30 cellular contexts compared by ENCODE assay signal in the genomic region with DNA sequence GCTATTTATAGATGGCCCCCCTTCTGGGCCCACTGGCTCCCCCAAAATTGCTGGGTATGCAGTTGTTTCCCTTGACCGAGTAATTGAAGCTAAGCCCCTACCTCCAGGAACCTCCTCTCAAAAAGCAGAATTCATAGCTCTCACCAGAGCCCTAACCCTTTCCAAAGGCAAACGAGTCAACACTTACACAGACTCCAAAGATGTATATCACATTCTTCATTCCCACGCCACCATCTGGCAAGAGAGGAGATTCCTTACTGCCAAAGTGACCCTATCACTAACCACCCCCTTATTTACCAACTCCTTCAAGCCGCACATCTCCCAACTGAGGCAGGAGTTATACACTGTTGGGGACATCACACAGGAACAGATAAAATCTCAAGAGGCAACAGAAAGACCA.
"Had no signal": no experiment of that assay in that cellular context is flagged by ENCODE, and none has a peak within 500 bp of the region (broad histone marks: within the 10 kb centered on the region; RNA-seq: fewer than 3 reads in every experiment).

No MANE protein-coding gene starts in this region.

- H3K27ac ChIP-seq: cardiac muscle cell, colonic mucosa, gastrocnemius medialis, parathyroid adenoma, psoas muscle, sigmoid colon, stomach, thyroid gland, upper lobe of right lung had no signal

- H3K4me3 ChIP-seq: cardiac muscle cell, colonic mucosa, gastrocnemius medialis, psoas muscle, sigmoid colon, stomach, thyroid gland, upper lobe of right lung had no signal

- H3K4me3 Mint-ChIP-seq: activated CD4-positive, alpha-beta T cell treated with anti-CD3 and anti-CD28 coated beads, Interleukin-2, amount 10 ng/mL, durations not matched to agents 7 days and 5 days; activated CD8-positive, alpha-beta T cell treated with anti-CD3 and anti-CD28 coated beads for 36 hours; activated T-cell treated with anti-CD3 and anti-CD28 coated beads, Interleukin-2, amount 50 U/mL, for 4 hours; activated T-helper 17 cell treated with anti-CD3 and anti-CD28 coated beads, Interleukin-2, amount 50 U/mL, for 72 hours; brain; naive B cell; neural crest cell; stimulated activated naive B cell treated with anti-CD40 and anti-IgM and Interleukin-4, amounts not matched to agents 10 μg/mL and 1 μg/mL and 100 μg/mL, for 72 hours; WTC11 had no signal

- DNase-seq: activated CD4-positive, alpha-beta T cell treated with anti-CD3 and anti-CD28 coated beads for 1 hour; activated CD4-positive, alpha-beta T cell treated with anti-CD3 and anti-CD28 coated beads, Interleukin-2, amount 10 ng/mL, durations not matched to agents 7 days and 5 days; activated CD8-positive, alpha-beta T cell treated with anti-CD3 and anti-CD28 coated beads for 36 hours; activated gamma-delta T cell treated with Interleukin-2 at 50 U/mL for 16 hours; activated naive CD4-positive, alpha-beta T cell treated with anti-CD3 and anti-CD28 coated beads, Interleukin-2, amount 50 U/mL, for 16 hours; activated T-cell treated with anti-CD3 and anti-CD28 coated beads, Interleukin-2, amount 50 U/mL, for 4 hours; anterior cingulate cortex; cerebellar nuclear complex; colonic mucosa; effector memory CD4-positive, alpha-beta T cell; erythroblast; gastrocnemius medialis; glutamatergic neuron; left ventricle myocardium superior; naive B cell; psoas muscle; sigmoid colon; stimulated activated CD4-positive, alpha-beta T cell treated with anti-CD3 and anti-CD28 coated beads, Interleukin-15, amount 100 ng/mL, for 24 hours; stimulated activated CD4-positive, alpha-beta T cell treated with anti-CD3 and anti-CD28 coated beads, Interleukin-2, amount 100 ng/mL, for 24 hours; stimulated activated naive B cell treated with anti-CD40 and anti-IgM and Interleukin-4, amounts not matched to agents 10 μg/mL and 1 μg/mL and 100 μg/mL, for 72 hours; stomach; T-helper 2 cell; thyroid gland; upper lobe of right lung had no signal

- H3K9me3 Mint-ChIP-seq: activated CD4-positive, alpha-beta T cell treated with anti-CD3 and anti-CD28 coated beads, Interleukin-2, amount 10 ng/mL, durations not matched to agents 7 days and 5 days; activated CD8-positive, alpha-beta T cell treated with anti-CD3 and anti-CD28 coated beads for 36 hours; activated T-cell treated with anti-CD3 and anti-CD28 coated beads, Interleukin-2, amount 50 U/mL, for 4 hours; activated T-helper 17 cell treated with anti-CD3 and anti-CD28 coated beads, Interleukin-2, amount 50 U/mL, for 72 hours; brain; neural crest cell; stimulated activated naive B cell treated with anti-CD40 and anti-IgM and Interleukin-4, amounts not matched to agents 10 μg/mL and 1 μg/mL and 100 μg/mL, for 72 hours; WTC11 had no signal

- H3K4me1 ChIP-seq: colonic mucosa, gastrocnemius medialis, psoas muscle, upper lobe of right lung had no signal

- H3K4me1 Mint-ChIP-seq: activated CD4-positive, alpha-beta T cell treated with anti-CD3 and anti-CD28 coated beads, Interleukin-2, amount 10 ng/mL, durations not matched to agents 7 days and 5 days; activated T-helper 17 cell treated with anti-CD3 and anti-CD28 coated beads, Interleukin-2, amount 50 U/mL, for 72 hours; brain; naive B cell; neural crest cell; stimulated activated naive B cell treated with anti-CD40 and anti-IgM and Interleukin-4, amounts not matched to agents 10 μg/mL and 1 μg/mL and 100 μg/mL, for 72 hours; WTC11 had no signal

- ATAC-seq: activated CD8-positive, alpha-beta T cell treated with anti-CD3 and anti-CD28 coated beads for 36 hours; activated T-cell treated with anti-CD3 and anti-CD28 coated beads, Interleukin-2, amount 50 U/mL, for 4 hours; activated T-helper 17 cell treated with anti-CD3 and anti-CD28 coated beads, Interleukin-2, amount 50 U/mL, for 72 hours; gastrocnemius medialis; left ventricle myocardium superior; psoas muscle; stimulated activated naive B cell treated with anti-CD40 and anti-IgM and Interleukin-4, amounts not matched to agents 10 μg/mL and 1 μg/mL and 100 μg/mL, for 72 hours; upper lobe of right lung; WTC11 had no signal

- H3K36me3 Mint-ChIP-seq: brain; naive B cell; stimulated activated naive B cell treated with anti-CD40 and anti-IgM and Interleukin-4, amounts not matched to agents 10 μg/mL and 1 μg/mL and 100 μg/mL, for 72 hours; WTC11 had no signal

- H3K27me3 Mint-ChIP-seq: activated CD4-positive, alpha-beta T cell treated with anti-CD3 and anti-CD28 coated beads, Interleukin-2, amount 10 ng/mL, durations not matched to agents 7 days and 5 days; activated CD8-positive, alpha-beta T cell treated with anti-CD3 and anti-CD28 coated beads for 36 hours; activated T-helper 17 cell treated with anti-CD3 and anti-CD28 coated beads, Interleukin-2, amount 50 U/mL, for 72 hours; brain; naive B cell; stimulated activated naive B cell treated with anti-CD40 and anti-IgM and Interleukin-4, amounts not matched to agents 10 μg/mL and 1 μg/mL and 100 μg/mL, for 72 hours had no signal

- H3K27me3 ChIP-seq: cardiac muscle cell, colonic mucosa, gastrocnemius medialis, sigmoid colon, stomach, thyroid gland, upper lobe of right lung had no signal

- H3K9ac ChIP-seq: parathyroid adenoma had no signal

- H3K9me3 ChIP-seq: colonic mucosa, gastrocnemius medialis, psoas muscle, sigmoid colon, stomach, thyroid gland, upper lobe of right lung had no signal

- H3K36me3 ChIP-seq: cardiac muscle cell, colonic mucosa, gastrocnemius medialis, sigmoid colon, upper lobe of right lung had no signal

- H3K79me2 ChIP-seq: parathyroid adenoma had no signal

- H3K27ac Mint-ChIP-seq: activated CD4-positive, alpha-beta T cell treated with anti-CD3 and anti-CD28 coated beads, Interleukin-2, amount 10 ng/mL, durations not matched to agents 7 days and 5 days; activated CD8-positive, alpha-beta T cell treated with anti-CD3 and anti-CD28 coated beads for 36 hours; activated T-helper 17 cell treated with anti-CD3 and anti-CD28 coated beads, Interleukin-2, amount 50 U/mL, for 72 hours; brain; naive B cell; stimulated activated naive B cell treated with anti-CD40 and anti-IgM and Interleukin-4, amounts not matched to agents 10 μg/mL and 1 μg/mL and 100 μg/mL, for 72 hours; WTC11 had no signal
